ENCODE assay signal across 8 cellular contexts in the genomic region with DNA sequence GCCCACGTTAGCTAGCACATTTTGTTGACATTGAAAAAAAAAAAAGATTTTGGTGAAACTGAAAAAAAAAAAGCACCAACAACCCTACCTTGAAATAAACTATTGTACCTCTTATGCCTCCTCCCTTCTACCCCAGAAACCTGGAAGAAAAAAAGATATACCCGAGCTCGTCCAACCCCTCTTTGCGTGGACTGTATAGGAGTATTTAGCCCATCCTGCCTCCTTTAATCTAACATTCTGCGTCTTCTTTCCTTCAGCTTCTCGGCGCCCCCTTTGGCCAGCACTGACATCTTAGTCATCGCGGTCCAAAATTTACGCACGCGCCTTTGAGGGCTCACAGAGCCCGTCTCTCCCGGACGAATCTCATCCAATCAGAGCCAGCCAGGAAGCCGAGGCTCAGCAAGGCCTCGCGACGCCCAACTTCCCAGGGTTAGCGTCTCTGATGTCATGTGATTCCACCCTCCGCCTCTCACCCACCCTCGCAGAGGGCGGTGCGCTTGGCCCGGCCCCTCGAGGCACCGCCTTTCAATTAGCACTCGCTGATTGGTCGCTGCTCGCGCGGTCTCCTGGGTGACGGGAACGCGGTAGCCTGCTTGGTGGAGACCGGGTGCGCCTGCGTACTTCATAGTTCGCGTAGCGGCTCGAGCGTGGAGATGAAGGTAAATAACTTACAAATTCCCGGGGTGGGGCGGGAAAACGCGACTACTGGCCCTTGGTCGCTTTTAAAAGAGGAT. TPM values are rescaled to one million over a fixed set of nuclear protein-coding genes. Genes with fewer than 3 reads are reported as not detected.
A peak's percentile ranks its signal among the peaks of the same experiment; 100 is the strongest.
DNase-seq lines count a peak whose midpoint lies in the region; ATAC-seq and TF ChIP-seq lines count a peak whose summit lies in the region.

A gene (plus strand): TSS at position 625 of the 734 bp plus-strand sequence. CDS start 29 bp downstream, at position 654.

- peak within 1 kb of the TSS; percentile 31 for H3K27ac ChIP-seq in IMR-90 (ENCODE audit: insufficient read depth, low read length)

- H3K27me3 ChIP-seq in IMR-90 (ENCODE audit: control insufficient read depth, insufficient read depth, low read length), result no peaks in the 10 kb centered on the region

- peak within 1 kb of the TSS; percentile 57 for H2AK9ac ChIP-seq in IMR-90 (replicated peaks; ENCODE audit: low read depth, low read length, poor library complexity)

- peak within 1 kb of the TSS; percentile 65 for H3K9ac ChIP-seq in IMR-90 (ENCODE audit: low read depth, low read length)

- no peak within 1 kb of the TSS; the same call in 2 of the 3 replicates for H2BK15ac ChIP-seq in IMR-90 (ENCODE audit: low read depth, low read length)

- peak within 1 kb of the TSS; percentile 98 for H3K4me2 ChIP-seq in IMR-90 (ENCODE audit: low read depth, low read length)

- no peaks in the 10 kb centered on the region for H3K9me1 ChIP-seq in IMR-90 (ENCODE audit: insufficient read depth, low read length)

- no peak within 1 kb of the TSS; the same call in 1 of the 2 replicates for H4K91ac ChIP-seq in IMR-90 (ENCODE audit: insufficient read depth, low read depth, low read length)

- no peak within 1 kb of the TSS for H2AK5ac ChIP-seq in IMR-90 (ENCODE audit: low read depth, low read length)

- H3K18ac ChIP-seq in IMR-90 (ENCODE audit: low read depth, low read length), result no peak within 1 kb of the TSS

- H2BK120ac ChIP-seq in IMR-90 (ENCODE audit: low read depth, low read length), result no peak within 1 kb of the TSS; the same call in 1 of the 2 replicates

- dilution Hi-C loops in IMR-90 (cut with HindIII; ENCODE audit: low sequenced_read_pairs, unreplicated experiment), result no loop called here

- H3K14ac ChIP-seq in IMR-90 (replicated peaks; ENCODE audit: low read depth, low read length), result peak within 1 kb of the TSS; percentile 34; the same call in 1 of the 2 replicates

- H2BK5ac ChIP-seq in IMR-90 (ENCODE audit: low read depth, low read length, poor library complexity, severe bottlenecking), result peak within 1 kb of the TSS; percentile 23

- H3K9me3 ChIP-seq in IMR-90 (ENCODE audit: control insufficient read depth, insufficient read depth, low read length), result no peaks in the 10 kb centered on the region

- H3K79me1 ChIP-seq in IMR-90 (ENCODE audit: low read depth in 1 of 2, low read length in 2 of 2), result peaks cover 4 to 7% of the 10 kb centered on the region in 2 experiments; a peak in 2 of 4 replicates

- intact Hi-C loops in IMR-90 (cut with micrococcal nuclease), result no loop called here

- in situ Hi-C loops in IMR-90 (cut with MboI; ENCODE audit: low sequenced_read_pairs), result no loop called here

- WGBS in IMR-90 (ENCODE audit: extremely low coverage in 2 of 2, insufficient read length in 1 of 2), 2 experiments, result 0% methylated on average over 15 of the region's 48 CpGs; no CpG with 5 or more reads in 1 of the 2 experiments

- peak; percentile 99 for ATAC-seq in GM21528 (IDR thresholded peaks at IDR 0.05; ENCODE audit: low FRiP score, unreplicated experiment)
- ATAC-seq in IMR-90 (ENCODE audit: low read depth), result peak; percentile 99

- H3K23ac ChIP-seq in IMR-90 (ENCODE audit: low read depth, low read length), result peak within 1 kb of the TSS; percentile 69

- peak within 1 kb of the TSS; percentile 56; the same call in 1 of the 2 replicates for H4K5ac ChIP-seq in IMR-90 (ENCODE audit: low read depth, low read length)

- no peaks in the 10 kb centered on the region for H3K36me3 ChIP-seq in IMR-90 (ENCODE audit: control insufficient read depth, insufficient read depth, low read length)

- DNase-seq in DMS153 (lab: John Stamatoyannopoulos, UW) (peak; percentile 92), IMR-90 (peak; percentile 99), OCI-M1 (lab: John Stamatoyannopoulos, UW) (peak; percentile 99), activated T-cell treated with anti-CD3 and anti-CD28 coated beads for 4 hours (peak; percentile 96), epithelial cell of proximal tubule (ENCODE audit: low read depth) (peak; percentile 92), mucosa of gallbladder (ENCODE audit: low spot score) (peak; percentile 99)
- DNase-seq in stimulated activated CD8-positive, alpha-beta memory T cell treated with anti-CD3 and anti-CD28 coated beads, Interleukin-4, amount 100 ng/mL, for 4 hours (ENCODE audit: low read depth in 2 of 2, low spot score in 1 of 2), result peak; percentile 96 to 97

- no peak for TF ChIP-seq POLR2A in IMR-90 (IDR thresholded peaks at IDR 0.05; ENCODE audit: low read depth, low read length)

- no peaks in the 10 kb centered on the region for H3K4me1 ChIP-seq in IMR-90 (ENCODE audit: control insufficient read depth, insufficient read depth, low read length)

- peak within 1 kb of the TSS; percentile 93 for H2AFZ ChIP-seq in IMR-90 (replicated peaks; ENCODE audit: low read length, poor library complexity)

- no peak within 1 kb of the TSS for H2BK20ac ChIP-seq in IMR-90 (ENCODE audit: low read depth, low read length)

- H3K4me3 ChIP-seq in IMR-90 (ENCODE audit: insufficient read depth, low read depth, low read length), result peak within 1 kb of the TSS; percentile 71
- peak within 1 kb of the TSS; percentile 75 for H3K4me3 ChIP-seq in epithelial cell of proximal tubule (ENCODE audit: low read depth, low read length)

- POLR2A ChIA-PET in IMR-90 (lab: Charles Lee; ENCODE audit: unreplicated experiment), result interaction anchor here (0.6 kb wide), 2 partner anchors 124 to 233 kb away, joined by 3 read pairs; no protein-coding TSS in a partner anchor

- H4K8ac ChIP-seq in IMR-90 (ENCODE audit: low read depth in 2 of 2, low read length in 2 of 2), result peak within 1 kb of the TSS; percentile 6 to 86

- peak; percentile 52 for TF ChIP-seq CTCF in IMR-90 (conservative IDR thresholded peaks at IDR 0.05; ENCODE audit: low read depth, low read length)
- TF ChIP-seq CTCF in epithelial cell of proximal tubule (conservative IDR thresholded peaks at IDR 0.05; ENCODE audit: low read depth, low read length), result peak; percentile 54

- peak within 1 kb of the TSS; percentile 43 for H3K4ac ChIP-seq in IMR-90 (ENCODE audit: low read depth, low read length)

- TF ChIP-seq RAD21 in IMR-90 (IDR thresholded peaks at IDR 0.05; ENCODE audit: low read length), result peak; percentile 36

- CTCF ChIA-PET in IMR-90 (lab: Yijun Ruan, JAX), result interaction anchor here (1.2 kb wide), 1 partner anchor 10 kb away, joined by 3 read pairs; no protein-coding TSS in a partner anchor

- no TSS peak for BruUV-seq in IMR-90 (replicated peaks; lab: Mats Ljungman, UMichigan)

- H4K20me1 ChIP-seq in IMR-90 (ENCODE audit: insufficient read depth, low read length), result no peaks in the 10 kb centered on the region

- H3K56ac ChIP-seq in IMR-90 (ENCODE audit: extremely low read depth, insufficient read depth, low read length), result peak within 1 kb of the TSS; percentile 54; the same call in 1 of the 2 replicates

TF ChIP-seq in IMR-90, 13 proteins besides CTCF, POLR2A, EP300 and RAD21:
- TF ChIP-seq CHD1 (IDR thresholded peaks at IDR 0.05; ENCODE audit: low read depth, low read length) (no peak), MXI1 (IDR thresholded peaks at IDR 0.05; ENCODE audit: borderline replicate concordance, low read depth, low read length) (peak; percentile 83), FOS (IDR thresholded peaks at IDR 0.05; ENCODE audit: low read depth, low read length) (peak; percentile 24; the same call in 1 of the 2 replicates), CEBPB (IDR thresholded peaks at IDR 0.05; ENCODE audit: low read depth, low read length) (no peak), NFE2L2 (IDR thresholded peaks at IDR 0.05; ENCODE audit: low read depth, low read length) (peak; percentile 11; the same call in 1 of the 2 replicates), MAZ (IDR thresholded peaks at IDR 0.05; ENCODE audit: borderline replicate concordance, low read depth, low read length) (peak; percentile 91)
- TF ChIP-seq, protein P1, sequence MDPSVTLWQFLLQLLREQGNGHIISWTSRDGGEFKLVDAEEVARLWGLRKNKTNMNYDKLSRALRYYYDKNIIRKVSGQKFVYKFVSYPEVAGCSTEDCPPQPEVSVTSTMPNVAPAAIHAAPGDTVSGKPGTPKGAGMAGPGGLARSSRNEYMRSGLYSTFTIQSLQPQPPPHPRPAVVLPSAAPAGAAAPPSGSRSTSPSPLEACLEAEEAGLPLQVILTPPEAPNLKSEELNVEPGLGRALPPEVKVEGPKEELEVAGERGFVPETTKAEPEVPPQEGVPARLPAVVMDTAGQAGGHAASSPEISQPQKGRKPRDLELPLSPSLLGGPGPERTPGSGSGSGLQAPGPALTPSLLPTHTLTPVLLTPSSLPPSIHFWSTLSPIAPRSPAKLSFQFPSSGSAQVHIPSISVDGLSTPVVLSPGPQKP (IDR thresholded peaks at IDR 0.05; ENCODE audit: borderline replicate concordance, low read depth, low read length), result no peak
- TF ChIP-seq, protein P2, sequence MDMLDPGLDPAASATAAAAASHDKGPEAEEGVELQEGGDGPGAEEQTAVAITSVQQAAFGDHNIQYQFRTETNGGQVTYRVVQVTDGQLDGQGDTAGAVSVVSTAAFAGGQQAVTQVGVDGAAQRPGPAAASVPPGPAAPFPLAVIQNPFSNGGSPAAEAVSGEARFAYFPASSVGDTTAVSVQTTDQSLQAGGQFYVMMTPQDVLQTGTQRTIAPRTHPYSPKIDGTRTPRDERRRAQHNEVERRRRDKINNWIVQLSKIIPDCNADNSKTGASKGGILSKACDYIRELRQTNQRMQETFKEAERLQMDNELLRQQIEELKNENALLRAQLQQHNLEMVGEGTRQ (IDR thresholded peaks at IDR 0.05; ENCODE audit: low read depth, low read length), result peak; percentile 83
TF ChIP-seq in IMR-90: peak in this region for 5.

RNA-seq across cellular contexts. Expression of the gene that starts here (rescaled TPM):
- 13.1 and 16.0 TPM in 2 replicates for total RNA-seq in IMR-90 (2012; rRNA removed)
- 17.2 and 22.6 TPM in 2 replicates for polyA plus RNA-seq in IMR-90 (2012; rRNA removed)
- polyA plus RNA-seq in IMR-90 (2012; cell fraction: cytosol; rRNA removed), result 4.3 and 7.7 TPM in 2 replicates
- polyA plus RNA-seq in IMR-90 (2012; cell fraction: nucleus; rRNA removed; ENCODE audit: low replicate concordance), result 16.5 and 108 TPM in 2 replicates
- 8.8 and 9.0 TPM in 2 replicates for total RNA-seq in epithelial cell of proximal tubule
- 34.3 TPM for total RNA-seq in mucosa of gallbladder

Comparison
In these comparisons a context has a peak if more than half of its experiments do, and no peak if none do; other contexts are left out.
1. Peak in every context shown above with its lines: DNase-seq, ATAC-seq, H3K4me3 ChIP-seq and H3K27ac ChIP-seq.